In the genomic region with DNA sequence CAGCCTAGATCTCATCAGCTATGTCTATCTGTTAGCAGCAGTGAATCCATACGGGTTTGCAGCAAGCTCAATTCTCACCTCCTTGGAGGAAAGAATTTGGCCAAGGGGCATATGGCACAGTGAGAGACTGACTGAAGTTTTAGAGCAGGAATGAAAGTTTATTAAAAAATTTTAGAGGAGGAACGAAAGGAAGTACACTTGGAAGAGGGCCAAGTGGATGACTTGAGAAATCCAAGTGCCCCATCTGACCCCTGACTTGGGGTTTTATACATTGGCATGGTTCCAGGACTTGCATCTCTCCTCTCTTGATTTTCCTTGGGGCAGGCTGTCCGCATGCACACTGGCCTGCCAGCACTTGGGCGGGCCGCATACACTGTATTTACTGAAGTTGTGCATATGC, we compare ENCODE assay signal across 1 cellular context.
A peak's percentile ranks its signal among the peaks of the same experiment; 100 is the strongest.
TF ChIP-seq lines count a peak whose summit lies in the region.

No MANE protein-coding gene starts in this region.

TF ChIP-seq in K562, 482 proteins besides CTCF, POLR2A, EP300 and RAD21 (continued from another document):
- TF ChIP-seq MAFF (IDR thresholded peaks at IDR 0.05; ENCODE audit: low read length) (0 out of 2 replicates have a peak, but pooled peaks have one; percentile 9), NFE2 (IDR thresholded peaks at IDR 0.05; ENCODE audit: low read depth) (peak; percentile 80), FUS (optimal IDR thresholded peaks at IDR 0.05; ENCODE audit: low read depth, low read length) (no peak), DPF2 (IDR thresholded peaks at IDR 0.05) (peak; percentile 68), MAFG (tag; conservative IDR thresholded peaks at IDR 0.05) (peak; percentile 71), CTBP1 (IDR thresholded peaks at IDR 0.05; ENCODE audit: borderline replicate concordance) (0 out of 2 replicates have a peak, but pooled peaks have one; percentile 9), MAFK (IDR thresholded peaks at IDR 0.05; ENCODE audit: low read length) (peak; percentile 29; the same call in 1 of the 2 replicates), NFIX (CRISPR knock-in tag; IDR thresholded peaks at IDR 0.05; ENCODE audit: low read depth) (peak; percentile 15), C11orf30 (IDR thresholded peaks at IDR 0.05; ENCODE audit: low read depth) (peak; percentile 62; the same call in 1 of the 2 replicates), BCOR (IDR thresholded peaks at IDR 0.05) (no peak), NR2C2 (CRISPR knock-in tag; IDR thresholded peaks at IDR 0.05) (no peak), NR2C2 (tag; IDR thresholded peaks at IDR 0.05) (peak; percentile 32; the same call in 1 of the 2 replicates), RBBP5 (IDR thresholded peaks at IDR 0.05; ENCODE audit: borderline replicate concordance, insufficient read depth, low read length, poor library complexity, severe bottlenecking) (no peak), NCOA1 (IDR thresholded peaks at IDR 0.05; ENCODE audit: low read depth) (no peak), CCNT2 (IDR thresholded peaks at IDR 0.05; ENCODE audit: borderline replicate concordance, extremely low read depth, insufficient read length, low read depth, low read length) (no peak), ADNP (tag; IDR thresholded peaks at IDR 0.05) (0 out of 2 replicates have a peak, but pooled peaks have one; percentile 22)
- TF ChIP-seq, protein P1, sequence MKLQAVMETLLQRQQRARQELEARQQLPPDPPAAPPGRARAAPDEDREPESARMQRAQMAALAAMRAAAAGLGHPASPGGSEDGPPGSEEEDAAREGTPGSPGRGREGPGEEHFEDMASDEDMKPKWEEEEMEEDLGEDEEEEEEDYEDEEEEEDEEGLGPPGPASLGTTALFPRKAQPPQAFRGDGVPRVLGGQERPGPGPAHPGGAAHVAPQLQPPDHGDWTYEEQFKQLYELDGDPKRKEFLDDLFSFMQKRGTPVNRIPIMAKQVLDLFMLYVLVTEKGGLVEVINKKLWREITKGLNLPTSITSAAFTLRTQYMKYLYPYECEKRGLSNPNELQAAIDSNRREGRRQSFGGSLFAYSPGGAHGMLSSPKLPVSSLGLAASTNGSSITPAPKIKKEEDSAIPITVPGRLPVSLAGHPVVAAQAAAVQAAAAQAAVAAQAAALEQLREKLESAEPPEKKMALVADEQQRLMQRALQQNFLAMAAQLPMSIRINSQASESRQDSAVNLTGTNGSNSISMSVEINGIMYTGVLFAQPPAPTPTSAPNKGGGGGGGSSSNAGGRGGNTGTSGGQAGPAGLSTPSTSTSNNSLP (IDR thresholded peaks at IDR 0.05; ENCODE audit: borderline replicate concordance, low read depth, low read length): 0 out of 2 replicates have a peak, but pooled peaks have one; percentile 36
- TF ChIP-seq, protein P2, sequence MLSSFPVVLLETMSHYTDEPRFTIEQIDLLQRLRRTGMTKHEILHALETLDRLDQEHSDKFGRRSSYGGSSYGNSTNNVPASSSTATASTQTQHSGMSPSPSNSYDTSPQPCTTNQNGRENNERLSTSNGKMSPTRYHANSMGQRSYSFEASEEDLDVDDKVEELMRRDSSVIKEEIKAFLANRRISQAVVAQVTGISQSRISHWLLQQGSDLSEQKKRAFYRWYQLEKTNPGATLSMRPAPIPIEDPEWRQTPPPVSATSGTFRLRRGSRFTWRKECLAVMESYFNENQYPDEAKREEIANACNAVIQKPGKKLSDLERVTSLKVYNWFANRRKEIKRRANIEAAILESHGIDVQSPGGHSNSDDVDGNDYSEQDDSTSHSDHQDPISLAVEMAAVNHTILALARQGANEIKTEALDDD (IDR thresholded peaks at IDR 0.05): no peak
- TF ChIP-seq, protein P3, sequence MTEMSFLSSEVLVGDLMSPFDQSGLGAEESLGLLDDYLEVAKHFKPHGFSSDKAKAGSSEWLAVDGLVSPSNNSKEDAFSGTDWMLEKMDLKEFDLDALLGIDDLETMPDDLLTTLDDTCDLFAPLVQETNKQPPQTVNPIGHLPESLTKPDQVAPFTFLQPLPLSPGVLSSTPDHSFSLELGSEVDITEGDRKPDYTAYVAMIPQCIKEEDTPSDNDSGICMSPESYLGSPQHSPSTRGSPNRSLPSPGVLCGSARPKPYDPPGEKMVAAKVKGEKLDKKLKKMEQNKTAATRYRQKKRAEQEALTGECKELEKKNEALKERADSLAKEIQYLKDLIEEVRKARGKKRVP (CRISPR knock-in tag; IDR thresholded peaks at IDR 0.05): no peak
TF ChIP-seq in K562: peak in this region for 13.
